29 cellular contexts compared by ENCODE assay signal in genomic region chr1:233158322-233158721, GRCh38.
A peak's percentile ranks its signal among the peaks of the same experiment; 100 is the strongest.
DNase-seq lines count a peak whose midpoint lies in the region; ATAC-seq and TF ChIP-seq lines count a peak whose summit lies in the region.
"Had no signal": no experiment of that assay in that cellular context is flagged by ENCODE, and none has a peak within 500 bp of the region (broad histone marks: within the 10 kb centered on the region; RNA-seq: fewer than 3 reads in every experiment).

No MANE protein-coding gene starts in this region.

- CTCF ChIA-PET in HEK293 (lab: Yijun Ruan, JAX) = interaction anchor here (0.7 kb wide), 1 partner anchor 21 kb away, joined by 4 read pairs; no protein-coding TSS in a partner anchor

- H3K27ac Mint-ChIP-seq in natural killer cell treated with Interleukin-12 subunit alpha and Interleukin-12 subunit beta and Interleukin-15 and Interleukin-18, amount 100 ng/mL, for 72 hours = no peak overlapping the region
- H3K27ac Mint-ChIP-seq: B cell; CD4-positive, alpha-beta T cell; CD8-positive, alpha-beta memory T cell; CD8-positive, alpha-beta T cell had no signal

- H3K9me3 Mint-ChIP-seq in natural killer cell treated with Interleukin-12 subunit alpha and Interleukin-12 subunit beta and Interleukin-15 and Interleukin-18, amount 100 ng/mL, for 72 hours = no peaks in the 10 kb centered on the region
- H3K9me3 Mint-ChIP-seq: CD14-positive monocyte; CD4-positive, alpha-beta memory T cell; CD4-positive, alpha-beta T cell; CD4-positive, CD25-positive, alpha-beta regulatory T cell; CD8-positive, alpha-beta memory T cell; CD8-positive, alpha-beta T cell had no signal

- H3K4me1 ChIP-seq in HEK293 (ENCODE audit: control insufficient read depth, insufficient read depth, low read length) = no peaks in the 10 kb centered on the region
- H3K4me1 ChIP-seq: A549, BE2C, BLaER1 had no signal

- no peaks in the 10 kb centered on the region for H3K4me1 Mint-ChIP-seq in natural killer cell treated with Interleukin-12 subunit alpha and Interleukin-12 subunit beta and Interleukin-15 and Interleukin-18, amount 100 ng/mL, for 72 hours (ENCODE audit: low read depth in 2 of 2)
- H3K4me1 Mint-ChIP-seq: B cell; CD14-positive monocyte; CD4-positive, alpha-beta memory T cell; CD4-positive, CD25-positive, alpha-beta regulatory T cell; CD8-positive, alpha-beta memory T cell had no signal

- peaks cover under 1% of the 10 kb centered on the region for H3K36me3 Mint-ChIP-seq in natural killer cell treated with Interleukin-12 subunit alpha and Interleukin-12 subunit beta and Interleukin-15 and Interleukin-18, amount 100 ng/mL, for 72 hours

- POLR2A ChIA-PET in HEK293 (lab: Yijun Ruan, JAX) = no interaction called here

- ATAC-seq in natural killer cell treated with Interleukin-12 subunit alpha and Interleukin-12 subunit beta and Interleukin-15 and Interleukin-18, amount 100 ng/mL, for 72 hours = no peak
- ATAC-seq: A549; CD8-positive, alpha-beta T cell had no signal

- no peaks in the 10 kb centered on the region for H3K9me3 ChIP-seq in HEK293 (ENCODE audit: control insufficient read depth, insufficient read depth, low read depth, low read length)
- H3K9me3 ChIP-seq: A549, BE2C, BLaER1 had no signal

- DNase-seq in natural killer cell treated with Interleukin-12 subunit alpha and Interleukin-12 subunit beta and Interleukin-15 and Interleukin-18, amount 100 ng/mL, for 72 hours (ENCODE audit: low spot score) = no peak
- DNase-seq: 8988T; ACHN; AML-193; BE2C; C1 segment of cervical spinal cord; Caco-2; Calu3; CD4-positive, alpha-beta memory T cell; CD4-positive, alpha-beta T cell; CD4-positive, CD25-positive, alpha-beta regulatory T cell; CD8-positive, alpha-beta memory T cell; CD8-positive, alpha-beta T cell; COR-L47; DMS 273 treated with DMSO at 0.1 percent for 48 hours; DMS153; DMS53; DMS79; DMS79 treated with DMSO at 0.1 percent for 48 hours; DND-41; EL had no signal

- no peak overlapping the region for H3K4me3 Mint-ChIP-seq in natural killer cell treated with Interleukin-12 subunit alpha and Interleukin-12 subunit beta and Interleukin-15 and Interleukin-18, amount 100 ng/mL, for 72 hours
- H3K4me3 Mint-ChIP-seq: B cell; CD14-positive monocyte; CD4-positive, alpha-beta memory T cell; CD4-positive, alpha-beta T cell; CD4-positive, CD25-positive, alpha-beta regulatory T cell; CD8-positive, alpha-beta memory T cell; CD8-positive, alpha-beta T cell had no signal

- H3K27ac ChIP-seq in HEK293 (ENCODE audit: extremely low read depth, low read depth, low read length) = no peak overlapping the region
- H3K27ac ChIP-seq: 22Rv1; A549; BLaER1; BLaER1 treated with 17β-estradiol and CSF1 and Interleukin-3, amounts not matched to agents 10 nM and 100 nM; C4-2B had no signal

- no peaks in the 10 kb centered on the region for H3K27me3 Mint-ChIP-seq in natural killer cell treated with Interleukin-12 subunit alpha and Interleukin-12 subunit beta and Interleukin-15 and Interleukin-18, amount 100 ng/mL, for 72 hours
- H3K27me3 Mint-ChIP-seq: B cell; CD4-positive, alpha-beta memory T cell; CD4-positive, alpha-beta T cell; CD4-positive, CD25-positive, alpha-beta regulatory T cell; CD8-positive, alpha-beta memory T cell had no signal

- TF ChIP-seq CTCF in HEK293 (tag by site-specific recombination; IDR thresholded peaks at IDR 0.05) = no peak

- H3K36me3 ChIP-seq in HEK293 (ENCODE audit: control insufficient read depth in 2 of 2, insufficient read depth in 1 of 2, low read length in 2 of 2) = peaks cover 6 to 53% of the 10 kb centered on the region in 2 experiments
- H3K36me3 ChIP-seq: BE2C had no signal

- H3K4me3 ChIP-seq in HEK293 (ENCODE audit: low read depth, low read length) = no peak overlapping the region
- H3K4me3 ChIP-seq: A549; BLaER1; BLaER1 treated with 17β-estradiol and CSF1 and Interleukin-3, amounts not matched to agents 10 nM and 100 nM had no signal

TF ChIP-seq in HEK293, 187 proteins besides CTCF, POLR2A, EP300 and RAD21:
- TF ChIP-seq ZEB2 (tag by site-specific recombination; IDR thresholded peaks at IDR 0.05) (peak; percentile 97), HOXD13 (CRISPR knock-in tag; IDR thresholded peaks at IDR 0.05; ENCODE audit: borderline replicate concordance) (no peak), ZNF792 (tag by site-specific recombination; IDR thresholded peaks at IDR 0.05) (no peak), TCF7L2 (IDR thresholded peaks at IDR 0.05; ENCODE audit: borderline replicate concordance, low read depth, low read length) (no peak), ZNF768 (tag by site-specific recombination; IDR thresholded peaks at IDR 0.05) (no peak)
- TF ChIP-seq, protein P1, sequence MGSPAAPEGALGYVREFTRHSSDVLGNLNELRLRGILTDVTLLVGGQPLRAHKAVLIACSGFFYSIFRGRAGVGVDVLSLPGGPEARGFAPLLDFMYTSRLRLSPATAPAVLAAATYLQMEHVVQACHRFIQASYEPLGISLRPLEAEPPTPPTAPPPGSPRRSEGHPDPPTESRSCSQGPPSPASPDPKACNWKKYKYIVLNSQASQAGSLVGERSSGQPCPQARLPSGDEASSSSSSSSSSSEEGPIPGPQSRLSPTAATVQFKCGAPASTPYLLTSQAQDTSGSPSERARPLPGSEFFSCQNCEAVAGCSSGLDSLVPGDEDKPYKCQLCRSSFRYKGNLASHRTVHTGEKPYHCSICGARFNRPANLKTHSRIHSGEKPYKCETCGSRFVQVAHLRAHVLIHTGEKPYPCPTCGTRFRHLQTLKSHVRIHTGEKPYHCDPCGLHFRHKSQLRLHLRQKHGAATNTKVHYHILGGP (tag by site-specific recombination; IDR thresholded peaks at IDR 0.05) = no peak
TF ChIP-seq in HEK293: peak in this region for 1.
